6 cellular contexts compared by ENCODE assay signal in genomic region chr9:137077758-137078693, GRCh38. TPM values are rescaled to one million over a fixed set of nuclear protein-coding genes. Genes with fewer than 3 reads are reported as not detected.
DNase-seq lines count a peak whose midpoint lies in the region; ATAC-seq and TF ChIP-seq lines count a peak whose summit lies in the region.

No MANE protein-coding gene starts in this region.

- no peak overlapping the region for H3K27ac ChIP-seq in SK-N-SH (ENCODE audit: low read depth in 2 of 2, low read length in 1 of 2)

- H3K9me2 ChIP-seq in SK-N-SH: no peaks in the 10 kb centered on the region

- H4K20me1 ChIP-seq in SK-N-SH (ENCODE audit: insufficient read depth): no peaks in the 10 kb centered on the region

- no peaks in the 10 kb centered on the region for H3K27me3 ChIP-seq in SK-N-SH (ENCODE audit: insufficient read depth)

- peak; percentile 25 for ATAC-seq in GM21423 (IDR thresholded peaks at IDR 0.05; ENCODE audit: unreplicated experiment)
- no peak for ATAC-seq in HG03457 (IDR thresholded peaks at IDR 0.05; ENCODE audit: unreplicated experiment)

- H3K79me2 ChIP-seq in SK-N-SH (ENCODE audit: insufficient read depth): no peaks in the 10 kb centered on the region

- H3K36me3 ChIP-seq in SK-N-SH (replicated peaks in 1 of 2; ENCODE audit: control insufficient read depth in 1 of 2, insufficient read depth in 2 of 2, low read length in 1 of 2): peaks cover 3 to 8% of the 10 kb centered on the region in 2 experiments

- no peak for TF ChIP-seq CTCF in SK-N-SH (IDR thresholded peaks at IDR 0.05)
- no peak for TF ChIP-seq CTCF in fibroblast of mammary gland (conservative IDR thresholded peaks at IDR 0.05; ENCODE audit: control insufficient read depth, insufficient read depth, low read depth, low read length)

- H3F3A ChIP-seq in SK-N-SH (replicated peaks; ENCODE audit: insufficient read depth): peaks cover 11% of the 10 kb centered on the region

- H2AFZ ChIP-seq in SK-N-SH (ENCODE audit: low read depth): peak overlapping the region; percentile 59; the same call in 1 of the 2 replicates

- TF ChIP-seq RAD21 in SK-N-SH (IDR thresholded peaks at IDR 0.05; ENCODE audit: low read length): no peak

- CTCF ChIA-PET in SK-N-SH (lab: Yijun Ruan, JAX): interaction anchor here (0.9 to 3.5 kb wide), 8 partner anchors 10 to 161 kb away, joined by 3 to 18 read pairs (median 10); partner anchors contain the start of genes ABCA2, NPDC1, RNF224 and TPRN

- peaks cover 0 to 9% of the 10 kb centered on the region in 2 experiments; a peak in 1 of 4 replicates for H3K4me1 ChIP-seq in SK-N-SH (ENCODE audit: control insufficient read depth in 1 of 2, insufficient read depth in 2 of 2, low read depth in 1 of 2, low read length in 1 of 2)

- H3K9me3 ChIP-seq in SK-N-SH: no peaks in the 10 kb centered on the region

- 45% methylated on average over 39 of the region's 76 CpGs for WGBS in SK-N-SH (ENCODE audit: low lambda C conversion rate)

- H3K4me3 ChIP-seq in SK-N-SH (ENCODE audit: low read depth in 2 of 2, low read length in 1 of 2): peak overlapping the region; percentile 57 to 60
- H3K4me3 ChIP-seq in fibroblast of mammary gland (ENCODE audit: control insufficient read depth, low read depth, low read length): peak overlapping the region; percentile 63

- POLR2A ChIA-PET in SK-N-SH (lab: Yijun Ruan, JAX): interaction anchor here (1.3 to 2.6 kb wide), 2 partner anchors 8 to 22 kb away, joined by 3 to 9 read pairs; no protein-coding TSS in a partner anchor

- H3K9ac ChIP-seq in SK-N-SH: peak overlapping the region; percentile 46; the same call in 1 of the 2 replicates

- TF ChIP-seq EP300 in SK-N-SH (IDR thresholded peaks at IDR 0.05; ENCODE audit: borderline replicate concordance in 1 of 2, low read depth in 1 of 2, low read length in 1 of 2): no peak

- H3K4me2 ChIP-seq in SK-N-SH: peak overlapping the region; percentile 87

- peak; percentile 49 for DNase-seq in SK-N-SH
- DNase-seq in fibroblast of mammary gland (ENCODE audit: low read depth): no peak
- DNase-seq in stimulated activated CD8-positive, alpha-beta memory T cell treated with anti-CD3 and anti-CD28 coated beads, Interleukin-4, amount 100 ng/mL, for 24 hours (ENCODE audit: low read depth): peak; percentile 38
- DNase-seq in GF-D8 (lab: John Stamatoyannopoulos, UW): no peak

TF ChIP-seq in SK-N-SH, 30 proteins besides CTCF, POLR2A, EP300 and RAD21:
- TF ChIP-seq RFX5 (IDR thresholded peaks at IDR 0.05; ENCODE audit: low read length): no peak
- TF ChIP-seq, protein P1, sequence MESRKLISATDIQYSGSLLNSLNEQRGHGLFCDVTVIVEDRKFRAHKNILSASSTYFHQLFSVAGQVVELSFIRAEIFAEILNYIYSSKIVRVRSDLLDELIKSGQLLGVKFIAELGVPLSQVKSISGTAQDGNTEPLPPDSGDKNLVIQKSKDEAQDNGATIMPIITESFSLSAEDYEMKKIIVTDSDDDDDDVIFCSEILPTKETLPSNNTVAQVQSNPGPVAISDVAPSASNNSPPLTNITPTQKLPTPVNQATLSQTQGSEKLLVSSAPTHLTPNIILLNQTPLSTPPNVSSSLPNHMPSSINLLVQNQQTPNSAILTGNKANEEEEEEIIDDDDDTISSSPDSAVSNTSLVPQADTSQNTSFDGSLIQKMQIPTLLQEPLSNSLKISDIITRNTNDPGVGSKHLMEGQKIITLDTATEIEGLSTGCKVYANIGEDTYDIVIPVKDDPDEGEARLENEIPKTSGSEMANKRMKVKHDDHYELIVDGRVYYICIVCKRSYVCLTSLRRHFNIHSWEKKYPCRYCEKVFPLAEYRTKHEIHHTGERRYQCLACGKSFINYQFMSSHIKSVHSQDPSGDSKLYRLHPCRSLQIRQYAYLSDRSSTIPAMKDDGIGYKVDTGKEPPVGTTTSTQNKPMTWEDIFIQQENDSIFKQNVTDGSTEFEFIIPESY (IDR thresholded peaks at IDR 0.05; ENCODE audit: borderline replicate concordance, low read depth): no peak
- TF ChIP-seq TEAD4 (IDR thresholded peaks at IDR 0.05; ENCODE audit: borderline replicate concordance, insufficient read depth): no peak
- TF ChIP-seq YY1 (IDR thresholded peaks at IDR 0.05; ENCODE audit: low read depth): no peak
- TF ChIP-seq GABPA (IDR thresholded peaks at IDR 0.05; ENCODE audit: low read depth): no peak
- no peak for TF ChIP-seq NFIC (IDR thresholded peaks at IDR 0.05; ENCODE audit: borderline replicate concordance)
- no peak for TF ChIP-seq FOXJ3 (CRISPR knock-in tag; IDR thresholded peaks at IDR 0.05)
- no peak for TF ChIP-seq ELF1 (IDR thresholded peaks at IDR 0.05)
- no peak for TF ChIP-seq TAF1 (IDR thresholded peaks at IDR 0.05; ENCODE audit: borderline replicate concordance, low read depth, low read length)
- TF ChIP-seq, protein P2, sequence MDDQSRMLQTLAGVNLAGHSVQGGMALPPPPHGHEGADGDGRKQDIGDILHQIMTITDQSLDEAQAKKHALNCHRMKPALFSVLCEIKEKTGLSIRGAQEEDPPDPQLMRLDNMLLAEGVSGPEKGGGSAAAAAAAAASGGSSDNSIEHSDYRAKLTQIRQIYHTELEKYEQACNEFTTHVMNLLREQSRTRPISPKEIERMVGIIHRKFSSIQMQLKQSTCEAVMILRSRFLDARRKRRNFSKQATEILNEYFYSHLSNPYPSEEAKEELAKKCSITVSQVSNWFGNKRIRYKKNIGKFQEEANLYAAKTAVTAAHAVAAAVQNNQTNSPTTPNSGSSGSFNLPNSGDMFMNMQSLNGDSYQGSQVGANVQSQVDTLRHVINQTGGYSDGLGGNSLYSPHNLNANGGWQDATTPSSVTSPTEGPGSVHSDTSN (IDR thresholded peaks at IDR 0.05): no peak
- TF ChIP-seq CHD2 (IDR thresholded peaks at IDR 0.05; ENCODE audit: low read length, partially characterized antibody): no peak
- TF ChIP-seq USF2 (IDR thresholded peaks at IDR 0.05; ENCODE audit: borderline replicate concordance, low read depth, low read length): no peak
- TF ChIP-seq MEF2A (IDR thresholded peaks at IDR 0.05; ENCODE audit: borderline replicate concordance, low read depth): no peak

RNA-seq across cellular contexts. Expression of gene UAP1L1, which starts 0.7 kb away (rescaled TPM):
- 3.2 and 5.6 TPM in 2 replicates for polyA plus RNA-seq in SK-N-SH (2012; rRNA removed)
- 1.5 and 2.3 TPM in 2 replicates for polyA plus RNA-seq in SK-N-SH (2012; cell fraction: cytosol; rRNA removed)
- 21.7 and 23.8 TPM in 2 replicates for polyA plus RNA-seq in SK-N-SH (2012; cell fraction: nucleus; rRNA removed)

RNA-seq across cellular contexts. Expression of gene SAPCD2, which starts 7.7 kb away (rescaled TPM):
- polyA plus RNA-seq in SK-N-SH (2012; rRNA removed): 4.6 and 6.0 TPM in 2 replicates
- 2.1 and 5.0 TPM in 2 replicates for polyA plus RNA-seq in SK-N-SH (2012; cell fraction: cytosol; rRNA removed)
- 6.3 and 7.3 TPM in 2 replicates for polyA plus RNA-seq in SK-N-SH (2012; cell fraction: nucleus; rRNA removed)

RNA-seq across cellular contexts. Expression of gene MAN1B1, which starts 8.8 kb away (rescaled TPM):
- 57.8 and 61.9 TPM in 2 replicates for polyA plus RNA-seq in SK-N-SH (2012; rRNA removed)
- polyA plus RNA-seq in SK-N-SH (2012; cell fraction: cytosol; rRNA removed): 27.1 and 44.0 TPM in 2 replicates
- polyA plus RNA-seq in SK-N-SH (2012; cell fraction: nucleus; rRNA removed): 115 and 121 TPM in 2 replicates

RNA-seq across cellular contexts. Expression of gene ENTPD2, which starts 24.2 kb away (rescaled TPM):
- polyA plus RNA-seq in SK-N-SH (2012; rRNA removed): not detected in 2 replicates
- not detected in 2 replicates for polyA plus RNA-seq in SK-N-SH (2012; cell fraction: cytosol; rRNA removed)
- 0.02 TPM in 1 of 2 replicates, not detected in the other for polyA plus RNA-seq in SK-N-SH (2012; cell fraction: nucleus; rRNA removed)

RNA-seq across cellular contexts. Expression of gene NPDC1, which starts 32.0 kb away (rescaled TPM):
- 47.4 and 48.1 TPM in 2 replicates for polyA plus RNA-seq in SK-N-SH (2012; rRNA removed)
- polyA plus RNA-seq in SK-N-SH (2012; cell fraction: cytosol; rRNA removed): 17.2 and 29.3 TPM in 2 replicates
- 364 and 553 TPM in 2 replicates for polyA plus RNA-seq in SK-N-SH (2012; cell fraction: nucleus; rRNA removed)

Comparison
In these comparisons a context has a peak if more than half of its experiments do, and no peak if none do; other contexts are left out.
1. DNase-seq: peak in SK-N-SH (single experiment) and stimulated activated CD8-positive, alpha-beta memory T cell treated with anti-CD3 and anti-CD28 coated beads, Interleukin-4, amount 100 ng/mL, for 24 hours (single experiment); none in fibroblast of mammary gland (single experiment) and GF-D8 (single experiment).